ENCODE assay signal across 24 cellular contexts in the genomic region with DNA sequence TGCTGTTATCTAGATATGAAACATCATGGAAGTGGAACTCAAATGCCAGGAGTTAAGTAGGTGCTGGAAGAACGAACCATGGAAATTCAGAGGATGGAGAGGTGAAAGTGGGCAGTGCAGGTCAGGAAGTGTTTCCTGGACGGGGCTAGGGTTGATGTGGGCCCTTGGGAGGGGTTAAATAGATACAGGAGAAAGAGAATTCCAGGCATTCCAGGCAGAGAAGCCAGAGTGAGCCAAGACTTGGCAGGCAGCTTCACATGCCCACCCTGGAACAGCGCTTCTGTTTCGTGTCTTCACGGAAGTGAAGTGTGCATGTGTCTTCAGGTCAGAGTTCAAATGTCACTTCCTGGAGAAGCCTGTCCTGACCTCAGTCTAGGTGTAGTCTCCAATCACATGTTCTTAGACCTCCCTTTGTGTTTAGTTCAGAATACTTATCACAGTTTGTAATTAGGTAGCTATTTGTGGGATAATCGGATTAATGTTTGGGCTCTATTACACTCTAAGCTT. TPM values are rescaled to one million over a fixed set of nuclear protein-coding genes. Genes with fewer than 3 reads are reported as not detected.
"Had no signal": no experiment of that assay in that cellular context is flagged by ENCODE, and none has a peak within 500 bp of the region (broad histone marks: within the 10 kb centered on the region; RNA-seq: fewer than 3 reads in every experiment).

No MANE protein-coding gene starts in this region.

- H3K4me1 Mint-ChIP-seq: activated B cell treated with CpG ODN at 0.5 μM for 24 hours; activated CD4-positive, alpha-beta T cell treated with anti-CD3 and anti-CD28 coated beads, Interleukin-2, amount 10 ng/mL, durations not matched to agents 24 days and 14 days; activated CD8-positive, alpha-beta memory T cell treated with anti-CD3 and anti-CD28 coated beads, Interleukin-2, amount 10 ng/mL, durations not matched to agents 7 days and 5 days; T-helper 17 cell had no signal

- H3K36me3 ChIP-seq: brain microvascular endothelial cell, cardiac muscle cell had no signal

- H3K36me3 Mint-ChIP-seq: activated CD8-positive, alpha-beta memory T cell treated with anti-CD3 and anti-CD28 coated beads, Interleukin-2, amount 10 ng/mL, durations not matched to agents 7 days and 5 days; activated naive CD4-positive, alpha-beta T cell treated with anti-CD3 and anti-CD28 coated beads, Interleukin-2, amount 50 U/mL, for 72 hours had no signal

- H3K4me3 ChIP-seq: cardiac muscle cell had no signal

- H3K27ac Mint-ChIP-seq: activated B cell treated with CpG ODN at 0.5 μM for 24 hours; activated CD4-positive, alpha-beta T cell treated with anti-CD3 and anti-CD28 coated beads, Interleukin-2, amount 10 ng/mL, durations not matched to agents 24 days and 14 days; activated CD8-positive, alpha-beta memory T cell treated with anti-CD3 and anti-CD28 coated beads, Interleukin-2, amount 10 ng/mL, durations not matched to agents 7 days and 5 days; activated naive CD4-positive, alpha-beta T cell treated with anti-CD3 and anti-CD28 coated beads, Interleukin-2, amount 50 U/mL, for 72 hours; activated T-cell treated with anti-CD3 and anti-CD28 coated beads, Interleukin-2, amount 50 U/mL, for 24 hours; activated T-helper 1 cell treated with anti-CD3 and anti-CD28 coated beads, Interleukin-12 subunit alpha, Interleukin-12 subunit beta, Interleukin-2, Interleukin-4 antibody, amounts not matched to agents 30 ng/mL and 10 ng/mL and 1 ng/mL, durations not matched to agents 14 hours and 24 hours and 36 hours; T-helper 17 cell had no signal

- H3K27me3 Mint-ChIP-seq: activated B cell treated with CpG ODN at 0.5 μM for 24 hours; activated CD4-positive, alpha-beta T cell treated with anti-CD3 and anti-CD28 coated beads, Interleukin-2, amount 10 ng/mL, durations not matched to agents 24 days and 14 days; activated CD8-positive, alpha-beta memory T cell treated with anti-CD3 and anti-CD28 coated beads, Interleukin-2, amount 10 ng/mL, durations not matched to agents 7 days and 5 days had no signal

- DNase-seq: activated B cell treated with CpG ODN at 0.5 μM for 24 hours; activated CD4-positive, alpha-beta T cell treated with anti-CD3 and anti-CD28 coated beads for 1 hour; activated CD4-positive, alpha-beta T cell treated with anti-CD3 and anti-CD28 coated beads, Interleukin-2, amount 10 ng/mL, durations not matched to agents 24 days and 14 days; activated CD4-positive, alpha-beta T cell treated with anti-CD3 and anti-CD28 coated beads, Interleukin-2, amount 50 U/mL, for 48 hours; activated CD8-positive, alpha-beta memory T cell treated with anti-CD3 and anti-CD28 coated beads, Interleukin-2, amount 10 ng/mL, durations not matched to agents 7 days and 5 days; activated effector memory CD4-positive, alpha-beta T cell treated with Interleukin-2 at 50 U/mL for 16 hours; activated naive CD4-positive, alpha-beta T cell; activated T-cell treated with anti-CD3 and anti-CD28 coated beads, Interleukin-2, amount 50 U/mL, for 24 hours; amygdala; brain microvascular endothelial cell; Karpas-422; NCI-H146; NCI-H187 treated with DMSO at 0.1 percent for 48 hours; NCI-H2081 treated with DMSO at 0.1 percent for 48 hours; NCI-H446; NCI-H524; SIG-M5; T-helper 17 cell; T-helper 9 cell had no signal

- H3K4me3 Mint-ChIP-seq: activated B cell treated with CpG ODN at 0.5 μM for 24 hours; activated CD4-positive, alpha-beta T cell treated with anti-CD3 and anti-CD28 coated beads, Interleukin-2, amount 10 ng/mL, durations not matched to agents 24 days and 14 days; activated CD8-positive, alpha-beta memory T cell treated with anti-CD3 and anti-CD28 coated beads, Interleukin-2, amount 10 ng/mL, durations not matched to agents 7 days and 5 days; activated T-cell treated with anti-CD3 and anti-CD28 coated beads, Interleukin-2, amount 50 U/mL, for 24 hours; activated T-helper 1 cell treated with anti-CD3 and anti-CD28 coated beads, Interleukin-12 subunit alpha, Interleukin-12 subunit beta, Interleukin-2, Interleukin-4 antibody, amounts not matched to agents 30 ng/mL and 10 ng/mL and 1 ng/mL, durations not matched to agents 14 hours and 24 hours and 36 hours; T-helper 17 cell had no signal

- H3K27ac ChIP-seq: brain microvascular endothelial cell, cardiac muscle cell had no signal

- H3K27me3 ChIP-seq: brain microvascular endothelial cell, cardiac muscle cell had no signal

- ATAC-seq: activated CD8-positive, alpha-beta memory T cell treated with anti-CD3 and anti-CD28 coated beads, Interleukin-2, amount 10 ng/mL, durations not matched to agents 7 days and 5 days; activated naive CD4-positive, alpha-beta T cell treated with anti-CD3 and anti-CD28 coated beads, Interleukin-2, amount 50 U/mL, for 72 hours; T-helper 17 cell had no signal

- H3K9me3 Mint-ChIP-seq: activated B cell treated with CpG ODN at 0.5 μM for 24 hours; activated CD4-positive, alpha-beta T cell treated with anti-CD3 and anti-CD28 coated beads, Interleukin-2, amount 10 ng/mL, durations not matched to agents 24 days and 14 days; activated T-cell treated with anti-CD3 and anti-CD28 coated beads, Interleukin-2, amount 50 U/mL, for 24 hours; activated T-helper 1 cell treated with anti-CD3 and anti-CD28 coated beads, Interleukin-12 subunit alpha, Interleukin-12 subunit beta, Interleukin-2, Interleukin-4 antibody, amounts not matched to agents 30 ng/mL and 10 ng/mL and 1 ng/mL, durations not matched to agents 14 hours and 24 hours and 36 hours had no signal

RNA-seq across cellular contexts. Expression of a gene that starts 41.3 kb away (rescaled TPM):
- total RNA-seq: activated B cell treated with CpG ODN at 0.5 μM for 24 hours; activated CD4-positive, alpha-beta T cell treated with anti-CD3 and anti-CD28 coated beads, Interleukin-2, amount 10 ng/mL, durations not matched to agents 24 days and 14 days; activated CD8-positive, alpha-beta memory T cell treated with anti-CD3 and anti-CD28 coated beads, Interleukin-2, amount 10 ng/mL, durations not matched to agents 7 days and 5 days; activated naive CD4-positive, alpha-beta T cell treated with anti-CD3 and anti-CD28 coated beads, Interleukin-2, amount 50 U/mL, for 72 hours; activated T-helper 1 cell treated with anti-CD3 and anti-CD28 coated beads, Interleukin-12 subunit alpha, Interleukin-12 subunit beta, Interleukin-2, Interleukin-4 antibody, amounts not matched to agents 30 ng/mL and 10 ng/mL and 1 ng/mL, durations not matched to agents 14 hours and 24 hours and 36 hours; cardiac muscle cell; OCI-LY7; RPMI7951; T-helper 17 cell had no signal
- polyA plus RNA-seq: cardiac muscle cell had no signal
